9 cellular contexts compared by ENCODE assay signal in the genomic region with DNA sequence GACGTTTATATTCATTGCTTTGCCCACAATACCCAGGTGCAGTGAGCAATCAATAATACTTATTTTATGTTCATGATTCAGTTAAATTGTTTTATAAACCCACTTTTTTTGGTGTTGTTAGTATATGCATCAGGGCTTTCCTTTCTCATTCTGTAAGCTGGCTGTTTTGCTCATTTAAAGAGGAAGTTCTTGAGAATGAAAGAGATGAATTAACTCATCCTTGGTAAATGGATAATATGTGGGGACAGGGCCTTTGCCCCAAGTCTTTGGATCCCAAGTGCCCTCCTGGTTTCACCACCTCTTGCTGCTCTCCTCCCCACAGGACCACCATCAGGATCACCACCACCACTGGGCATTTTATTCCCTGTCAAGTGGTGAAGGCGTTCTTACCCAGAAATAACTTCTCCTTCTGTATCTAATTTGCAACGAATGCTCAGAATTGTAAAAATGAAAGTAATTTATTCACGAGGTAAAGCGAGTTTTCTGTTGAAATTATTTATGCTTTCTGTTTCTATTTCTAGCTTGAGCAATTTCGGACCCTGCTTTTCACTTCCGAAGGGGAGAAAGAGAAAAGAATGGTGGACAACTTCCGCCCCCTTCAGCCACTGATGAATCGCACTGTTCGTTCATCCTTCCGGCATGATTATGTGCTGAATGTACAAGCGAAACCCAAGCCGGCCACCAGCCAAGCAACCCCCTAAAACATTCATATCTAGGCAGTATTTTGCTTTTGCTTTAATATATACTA. TPM values are rescaled to one million over a fixed set of nuclear protein-coding genes. Genes with fewer than 3 reads are reported as not detected.
DNase-seq lines count a peak whose midpoint lies in the region; ATAC-seq and TF ChIP-seq lines count a peak whose summit lies in the region.
"Had no signal": no experiment of that assay in that cellular context is flagged by ENCODE, and none has a peak within 500 bp of the region (broad histone marks: within the 10 kb centered on the region; RNA-seq: fewer than 3 reads in every experiment).

No MANE protein-coding gene starts in this region.

- peak; percentile 47 for DNase-seq in activated CD4-positive, alpha-beta memory T cell treated with anti-CD3 and anti-CD28 coated beads for 36 hours
- no peak for DNase-seq in stimulated activated naive CD4-positive, alpha-beta T cell treated with Interleukin-2 at 50 U/mL for 16 hours (lab: John Stamatoyannopoulos, UW)
- DNase-seq in effector CD8-positive, alpha-beta T cell (lab: John Stamatoyannopoulos, UW), result no peak
- DNase-seq in heart right ventricle, result no peak
- DNase-seq in ecto neural progenitor cell (ENCODE audit: low spot score), result no peak
- DNase-seq: NCI-H1417 had no signal

- 78 to 89% methylated on average over 13 of the region's 13 CpGs for WGBS in heart right ventricle, 2 donors

- TF ChIP-seq CTCF in heart right ventricle (IDR thresholded peaks at IDR 0.05), result no peak

- no peak overlapping the region; a peak in 2 of 20 replicates for H3K4me3 ChIP-seq in BLaER1 treated with 17β-estradiol and CSF1 and Interleukin-3, amounts not matched to agents 10 nM and 100 nM
- H3K4me3 ChIP-seq in heart right ventricle, result peak overlapping the region in 1 of 10 donors; percentile 38

- TF ChIP-seq POLR2A in GM19193 (IDR thresholded peaks at IDR 0.05; ENCODE audit: extremely low read depth, insufficient read depth, insufficient read length), result peak; percentile 29

- peaks cover 0 to 27% (median 4%) of the 10 kb centered on the region in 10 experiments; a peak in 7 of 20 replicates for H3K4me1 ChIP-seq in BLaER1 treated with 17β-estradiol and CSF1 and Interleukin-3, amounts not matched to agents 10 nM and 100 nM
- H3K4me1 ChIP-seq in heart right ventricle, result peaks cover 0 to 4% (median 0%) of the 10 kb centered on the region in 9 donors

- H3K36me3 ChIP-seq in BLaER1 treated with 17β-estradiol and CSF1 and Interleukin-3, amounts not matched to agents 10 nM and 100 nM, result peaks cover 0 to 55% (median 17%) of the 10 kb centered on the region in 11 experiments; a peak in 14 of 22 replicates
- peaks cover 0 to 70% (median 0%) of the 10 kb centered on the region in 9 donors for H3K36me3 ChIP-seq in heart right ventricle

- peak overlapping the region in 7 of 11 experiments; percentile 21 to 58 (median 50); a peak in 13 of 22 replicates for H3K27ac ChIP-seq in BLaER1 treated with 17β-estradiol and CSF1 and Interleukin-3, amounts not matched to agents 10 nM and 100 nM
- peak overlapping the region in 1 of 10 donors; percentile 82 for H3K27ac ChIP-seq in heart right ventricle

- no peaks in the 10 kb centered on the region for H3K27me3 Mint-ChIP-seq in activated CD4-positive, alpha-beta memory T cell treated with anti-CD3 and anti-CD28 coated beads for 36 hours

- peaks cover 0 to 6% (median 0%) of the 10 kb centered on the region in 11 experiments; a peak in 2 of 22 replicates for H3K27me3 ChIP-seq in BLaER1 treated with 17β-estradiol and CSF1 and Interleukin-3, amounts not matched to agents 10 nM and 100 nM
- H3K27me3 ChIP-seq in heart right ventricle, result no peaks in the 10 kb centered on the region

- peak overlapping the region; percentile 96 for H3K27ac Mint-ChIP-seq in activated CD4-positive, alpha-beta memory T cell treated with anti-CD3 and anti-CD28 coated beads for 36 hours

- ATAC-seq in HG03095 (IDR thresholded peaks at IDR 0.05; ENCODE audit: unreplicated experiment) (peak; percentile 87), heart right ventricle (no peak)

- CTCF ChIA-PET in activated CD4-positive, alpha-beta memory T cell treated with anti-CD3 and anti-CD28 coated beads for 36 hours (lab: Charles Lee), result no interaction called here

- H3K9me3 ChIP-seq in BLaER1 treated with 17β-estradiol and CSF1 and Interleukin-3, amounts not matched to agents 10 nM and 100 nM (replicated peaks in 1 of 11), result peaks cover 0 to 6% (median 0%) of the 10 kb centered on the region in 11 experiments; a peak in 1 of 22 replicates
- no peaks in the 10 kb centered on the region for H3K9me3 ChIP-seq in heart right ventricle

- H3K36me3 Mint-ChIP-seq in activated CD4-positive, alpha-beta memory T cell treated with anti-CD3 and anti-CD28 coated beads for 36 hours, result peaks cover 9% of the 10 kb centered on the region

- peak overlapping the region in 10 of 11 experiments; percentile 7 to 64 (median 44); a peak in 19 of 22 replicates for H3K4me2 ChIP-seq in BLaER1 treated with 17β-estradiol and CSF1 and Interleukin-3, amounts not matched to agents 10 nM and 100 nM

- intact Hi-C loops in activated CD4-positive, alpha-beta memory T cell treated with anti-CD3 and anti-CD28 coated beads for 36 hours (cut with micrococcal nuclease), result loop anchor here (1.0 to 10.0 kb wide), 2 partner anchors 8 to 287 kb away; a partner anchor contains a TSS
- intact Hi-C loops in heart right ventricle (cut with DNase I), result no loop called here

- H3K9ac ChIP-seq in BLaER1 treated with 17β-estradiol and CSF1 and Interleukin-3, amounts not matched to agents 10 nM and 100 nM, result peak overlapping the region in 3 of 11 experiments; percentile 1 to 36 (median 16); a peak in 3 of 22 replicates

- H3K4me3 Mint-ChIP-seq in activated CD4-positive, alpha-beta memory T cell treated with anti-CD3 and anti-CD28 coated beads for 36 hours, result peak overlapping the region; percentile 76

- H4K20me1 ChIP-seq in BLaER1 treated with 17β-estradiol and CSF1 and Interleukin-3, amounts not matched to agents 10 nM and 100 nM, result no peaks in the 10 kb centered on the region; a peak in 2 of 22 replicates

- POLR2A ChIA-PET in activated CD4-positive, alpha-beta memory T cell treated with anti-CD3 and anti-CD28 coated beads for 36 hours (lab: Charles Lee), result interaction anchor here (1.1 to 1.3 kb wide), 3 partner anchors 7 to 73 kb away, joined by 3 to 4 read pairs (median 4); a partner anchor contains a TSS

- peaks cover 7% of the 10 kb centered on the region for H3K4me1 Mint-ChIP-seq in activated CD4-positive, alpha-beta memory T cell treated with anti-CD3 and anti-CD28 coated beads for 36 hours (ENCODE audit: low read depth)

- no peaks in the 10 kb centered on the region for H3K9me3 Mint-ChIP-seq in activated CD4-positive, alpha-beta memory T cell treated with anti-CD3 and anti-CD28 coated beads for 36 hours

RNA-seq across cellular contexts. Expression of a gene that starts 8.1 kb away (rescaled TPM):
- total RNA-seq in activated CD4-positive, alpha-beta memory T cell treated with anti-CD3 and anti-CD28 coated beads for 36 hours, result 10 to 100 TPM; 16.2 to 17.3 TPM
- total RNA-seq in heart right ventricle, result 1 to 10 TPM; 6.3 to 9.9 (median 7.4) TPM
- polyA plus RNA-seq in heart right ventricle, result 10 to 100 TPM in 1 of 2 donors, 1 to 10 TPM in 1; 8.6 to 25.3 TPM

RNA-seq across cellular contexts. Expression of a gene that starts 44.1 kb away (rescaled TPM):
- 10 to 100 TPM; 13.1 to 15.5 TPM for total RNA-seq in activated CD4-positive, alpha-beta memory T cell treated with anti-CD3 and anti-CD28 coated beads for 36 hours
- total RNA-seq in heart right ventricle, result 1 to 10 TPM; 2.4 to 4.9 (median 3.3) TPM
- 1 to 10 TPM in 1 of 2 donors, under 1 TPM in 1; 0.77 to 1.8 TPM for polyA plus RNA-seq in heart right ventricle
